Comparison of ENCODE assay signal across 8 cellular contexts in genomic region chrX:148310402-148311200, GRCh38.
DNase-seq lines count a peak whose midpoint lies in the region; ATAC-seq lines count a peak whose summit lies in the region.

No MANE protein-coding gene starts in this region.

- intact Hi-C loops in posterior vena cava (cut with DNase I) = no loop called here

- DNase-seq in activated CD4-positive, alpha-beta T cell treated with anti-CD3 and anti-CD28 coated beads, Interleukin-2, amount 50 U/mL, for 4 hours = peak; percentile 15 to 36
- DNase-seq in stimulated activated CD4-positive, alpha-beta T cell treated with anti-CD3 and anti-CD28 coated beads, Interleukin-2, amount 100 ng/mL, for 24 hours = peak; percentile 37 to 39
- DNase-seq in C1 segment of cervical spinal cord (lab: John Stamatoyannopoulos, UW) = no peak
- no peak for DNase-seq in HCEC 1CT
- DNase-seq in posterior vena cava (ENCODE audit: low spot score) = no peak
- no peak for DNase-seq in AG08395 (ENCODE audit: low spot score)

- ATAC-seq in GM18907 (IDR thresholded peaks at IDR 0.05; ENCODE audit: unreplicated experiment) = peak; percentile 90
- ATAC-seq in HG03280 (IDR thresholded peaks at IDR 0.05; ENCODE audit: unreplicated experiment) = peak; percentile 80

Comparison
In these comparisons a context has a peak if more than half of its experiments do, and no peak if none do; other contexts are left out.
1. DNase-seq: peak in activated CD4-positive, alpha-beta T cell treated with anti-CD3 and anti-CD28 coated beads, Interleukin-2, amount 50 U/mL, for 4 hours (2 of 2) and stimulated activated CD4-positive, alpha-beta T cell treated with anti-CD3 and anti-CD28 coated beads, Interleukin-2, amount 100 ng/mL, for 24 hours (2 of 2); none in C1 segment of cervical spinal cord (0 of 14), HCEC 1CT (single experiment), posterior vena cava (single experiment) and AG08395 (single experiment).